Comparison of ENCODE assay signal across 8 cellular contexts in the genomic region with DNA sequence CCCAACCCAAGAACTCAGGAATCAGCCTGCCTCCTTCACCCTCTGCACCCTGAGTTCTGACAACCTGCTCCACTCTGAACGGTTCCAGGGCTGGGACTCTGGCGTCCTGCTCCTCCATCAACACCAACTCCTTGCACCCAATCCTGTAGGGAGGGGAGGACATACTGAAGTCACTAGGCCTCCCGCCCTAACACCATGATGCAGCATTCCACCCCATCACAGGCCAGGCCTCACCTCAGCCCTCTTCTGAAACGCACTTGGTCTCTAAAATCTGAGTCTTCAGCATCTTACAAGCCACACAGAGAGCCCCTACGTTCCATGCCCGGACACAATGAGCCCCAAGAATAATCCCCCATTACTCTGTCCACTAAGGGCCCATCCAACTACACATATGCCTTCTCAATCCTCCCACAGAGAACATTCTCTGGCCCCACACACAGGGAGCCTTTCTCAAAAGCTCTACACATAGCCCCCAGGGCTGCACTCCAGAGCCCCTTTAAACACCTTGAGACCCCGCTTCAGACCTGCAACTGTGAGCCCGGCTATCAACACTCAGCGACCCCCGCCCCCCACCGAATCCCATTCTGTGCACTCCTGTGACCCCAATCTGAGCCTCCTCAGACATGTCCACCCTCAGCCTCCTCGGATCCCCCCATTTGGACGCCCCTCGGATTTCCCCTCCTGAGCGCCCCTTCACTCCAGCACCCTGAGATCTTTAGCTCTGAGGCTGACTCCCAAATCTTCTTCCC. TPM values are rescaled to one million over a fixed set of nuclear protein-coding genes. Genes with fewer than 3 reads are reported as not detected.
DNase-seq lines count a peak whose midpoint lies in the region; ATAC-seq, FAIRE-seq and TF ChIP-seq lines count a peak whose summit lies in the region.

No MANE protein-coding gene starts in this region.

- no peak for TF ChIP-seq EP300 in K562 (IDR thresholded peaks at IDR 0.05; ENCODE audit: low read length)

- in situ Hi-C loops in K562 (cut with MboI) = no loop called here

- H3K4me3 ChIP-seq in heart right ventricle (peak overlapping the region; percentile 34 to 92 (median 74)), K562 (peak overlapping the region; percentile 87), mesenchymal stem cell (ENCODE audit: insufficient read depth in 1 of 2, low read depth in 1 of 2, low read length in 2 of 2) (peak overlapping the region; percentile 75 to 92), vagina (peak overlapping the region; percentile 74 to 76)

- TF ChIP-seq RAD21 in K562 (CRISPR knock-in tag; conservative IDR thresholded peaks at IDR 0.05 in 1 of 2, IDR thresholded peaks at IDR 0.05 in 1 of 2) = no peak

- peaks cover 31% of the 10 kb centered on the region for H3K79me2 ChIP-seq in K562 (ENCODE audit: control insufficient read depth, insufficient read depth, low read length)

- peaks cover 0 to 18% (median 0%) of the 10 kb centered on the region in 9 donors for H3K36me3 ChIP-seq in heart right ventricle
- H3K36me3 ChIP-seq in K562 (ENCODE audit: control insufficient read depth, insufficient read depth, low read length) = peaks cover 14% of the 10 kb centered on the region; the same call in 1 of the 3 replicates
- peaks cover 30 to 31% of the 10 kb centered on the region in 2 experiments for H3K36me3 ChIP-seq in mesenchymal stem cell (ENCODE audit: control insufficient read depth in 1 of 2, insufficient read depth in 2 of 2, low read depth in 1 of 2, low read length in 2 of 2)
- peaks cover 0 to 16% of the 10 kb centered on the region in 2 donors for H3K36me3 ChIP-seq in vagina

- no peaks in the 10 kb centered on the region for H3K27me3 ChIP-seq in heart right ventricle
- no peaks in the 10 kb centered on the region for H3K27me3 ChIP-seq in K562 (ENCODE audit: control insufficient read depth in 2 of 2, insufficient read depth in 2 of 2, low read length in 2 of 2)
- H3K27me3 ChIP-seq in mesenchymal stem cell (ENCODE audit: control insufficient read depth in 1 of 2, insufficient read depth in 1 of 2, low read length in 2 of 2) = no peaks in the 10 kb centered on the region
- H3K27me3 ChIP-seq in vagina = no peaks in the 10 kb centered on the region

- no peak for TF ChIP-seq POLR2A in K562 (conservative IDR thresholded peaks at IDR 0.05)
- no peak for TF ChIP-seq POLR2A in vagina (IDR thresholded peaks at IDR 0.05)

- H2AK5ac ChIP-seq in mesenchymal stem cell (ENCODE audit: low read length, severe bottlenecking) = peak overlapping the region; percentile 53

- TF ChIP-seq CTCF in heart right ventricle (IDR thresholded peaks at IDR 0.05) = no peak
- no peak for TF ChIP-seq CTCF in K562 (IDR thresholded peaks at IDR 0.05 in 2 of 3, conservative IDR thresholded peaks at IDR 0.05 in 1 of 3; ENCODE audit: insufficient read depth in 2 of 3, low read depth in 1 of 3, low read length in 3 of 3)
- TF ChIP-seq CTCF in vagina (IDR thresholded peaks at IDR 0.05) = no peak
- no peak for TF ChIP-seq CTCF in D721Med (IDR thresholded peaks at IDR 0.05; ENCODE audit: insufficient read depth, missing control alignments)

- DNase-seq in heart right ventricle = no peak
- DNase-seq in cardiac septum (ENCODE audit: low spot score) = no peak
- DNase-seq in K562 (ENCODE audit: extremely low read depth in 1 of 4, low spot score in 3 of 4) = peak; percentile 57 to 58 (median 58)
- DNase-seq in mesenchymal stem cell = no peak
- no peak for DNase-seq in vagina (ENCODE audit: extremely low spot score in 2 of 2)
- DNase-seq in DMS79 (lab: John Stamatoyannopoulos, UW) = no peak
- no peak for DNase-seq in D721Med (ENCODE audit: insufficient read length, low spot score)

- intact Hi-C loops in heart right ventricle (cut with DNase I) (loop anchor here in 4 of 10 donors (1.0 to 5.0 kb wide), 4 partner anchors 18 to 41 kb away; a partner anchor contains a TSS), cardiac septum (cut with DNase I) (no loop called here), K562 (cut with micrococcal nuclease) (loop anchor here (1.0 kb wide), 1 partner anchor 38 kb away; no protein-coding TSS in a partner anchor), vagina (cut with DNase I) (no loop called here)

- ATAC-seq in heart right ventricle (peak in 2 of 8 donors; percentile 0 to 15), K562 (peak; percentile 36), GM18517 (IDR thresholded peaks at IDR 0.05; ENCODE audit: unreplicated experiment) (no peak)

- H4K20me1 ChIP-seq in K562 (replicated peaks; ENCODE audit: control insufficient read depth, insufficient read depth, low read length) = no peaks in the 10 kb centered on the region

- H2BK15ac ChIP-seq in mesenchymal stem cell (ENCODE audit: low read depth, poor library complexity, severe bottlenecking) = peak overlapping the region; percentile 48

- no peak overlapping the region for H2BK5ac ChIP-seq in mesenchymal stem cell (ENCODE audit: low read depth, low read length, poor library complexity, severe bottlenecking)

- H3K79me1 ChIP-seq in mesenchymal stem cell (replicated peaks; ENCODE audit: low read length, poor library complexity, severe bottlenecking) = peaks cover 19% of the 10 kb centered on the region

- H3K4me2 ChIP-seq in K562 (ENCODE audit: insufficient read depth, low read length) (peak overlapping the region; percentile 90), mesenchymal stem cell (ENCODE audit: low read length, poor library complexity, severe bottlenecking) (peak overlapping the region; percentile 71)

- H3K23ac ChIP-seq in mesenchymal stem cell (ENCODE audit: low read length in 2 of 2) = no peak overlapping the region

- WGBS in heart right ventricle, 2 donors = 32% methylated on average over 15 of the region's 15 CpGs
- 1% methylated on average over 15 of the region's 15 CpGs for WGBS in K562 (ENCODE audit: insufficient coverage, low coverage, missing lambda C conversion rate)
- 34% methylated on average over 15 of the region's 15 CpGs for WGBS in mesenchymal stem cell

- H2BK12ac ChIP-seq in mesenchymal stem cell (ENCODE audit: low read length in 2 of 2) = peak overlapping the region in 1 of 2 experiments; percentile 59

- H3K9me1 ChIP-seq in K562 (ENCODE audit: control insufficient read depth, insufficient read depth, low read length) = no peaks in the 10 kb centered on the region

- BruUV-seq in K562 (replicated peaks; lab: Mats Ljungman, UMichigan) = TSS peak; percentile 81

- no peak overlapping the region for H4K91ac ChIP-seq in mesenchymal stem cell (ENCODE audit: low read length)

- peak overlapping the region; percentile 43 to 45 for H3K4ac ChIP-seq in mesenchymal stem cell (ENCODE audit: low read depth in 1 of 2, low read length in 2 of 2)

- POLR2A ChIA-PET in K562 (lab: Yijun Ruan, JAX) = interaction anchor here (0.6 to 1.2 kb wide), 10 partner anchors 10 to 231 kb away, joined by 3 to 9 read pairs (median 4); a partner anchor contains a TSS

- H3K4me1 ChIP-seq in heart right ventricle (peaks cover 6 to 30% (median 16%) of the 10 kb centered on the region in 9 donors), K562 (replicated peaks in 1 of 2; ENCODE audit: control insufficient read depth in 2 of 2, insufficient read depth in 2 of 2, low read length in 2 of 2) (peaks cover 11 to 25% of the 10 kb centered on the region in 2 experiments; a peak in 4 of 5 replicates), mesenchymal stem cell (ENCODE audit: control insufficient read depth, insufficient read depth, low read depth, low read length) (peaks cover 23% of the 10 kb centered on the region), vagina (peaks cover 31% of the 10 kb centered on the region)

- CTCF ChIA-PET in K562 (lab: Yijun Ruan, JAX; ENCODE audit: low intra/inter-chr PET ratio) = no interaction called here

- H3K27ac ChIP-seq in heart right ventricle (peak overlapping the region in 9 of 10 donors; percentile 35 to 94 (median 82)), K562 (ENCODE audit: extremely low read depth, low read depth, low read length) (peak overlapping the region; percentile 82), mesenchymal stem cell (ENCODE audit: low read length, poor library complexity, severe bottlenecking) (no peak overlapping the region), vagina (peak overlapping the region; percentile 68)

- peak overlapping the region in 1 of 2 experiments; percentile 74 for H3K18ac ChIP-seq in mesenchymal stem cell (ENCODE audit: low read depth in 1 of 2, low read length in 2 of 2)

- H2AFZ ChIP-seq in K562 (ENCODE audit: low read depth, low read length) (peak overlapping the region; percentile 80), mesenchymal stem cell (ENCODE audit: low read depth, low read length) (peak overlapping the region; percentile 78)

- FAIRE-seq in K562 (lab: Jason Lieb, UNC) (peak; percentile 74), D721Med (lab: Jason Lieb, UNC) (no peak)

- H3K9ac ChIP-seq in K562 (ENCODE audit: insufficient read depth in 1 of 2, low read depth in 2 of 2, low read length in 2 of 2) (peak overlapping the region; percentile 88 to 92), mesenchymal stem cell (ENCODE audit: low read length) (peak overlapping the region; percentile 96)

- peak overlapping the region; percentile 12 for H4K8ac ChIP-seq in mesenchymal stem cell (ENCODE audit: low read length)

- peak overlapping the region; percentile 11 for H2BK120ac ChIP-seq in mesenchymal stem cell (ENCODE audit: low read depth, low read length)

- no peaks in the 10 kb centered on the region for H3K9me3 ChIP-seq in heart right ventricle
- H3K9me3 ChIP-seq in K562 (replicated peaks; ENCODE audit: control insufficient read depth, insufficient read depth, low read depth, low read length) = no peaks in the 10 kb centered on the region
- H3K9me3 ChIP-seq in mesenchymal stem cell (ENCODE audit: control insufficient read depth, low read length) = no peaks in the 10 kb centered on the region
- no peaks in the 10 kb centered on the region for H3K9me3 ChIP-seq in vagina

- H3K14ac ChIP-seq in mesenchymal stem cell (ENCODE audit: low read length in 2 of 2) = peak overlapping the region; percentile 45 to 76

RNA-seq across cellular contexts. Expression of a gene that starts 0.6 kb away (rescaled TPM):
- total RNA-seq in heart right ventricle (10 to 100 TPM in 6 of 10 donors, 1 to 10 TPM in 4; 7.9 to 12.4 (median 10.2) TPM), cardiac septum (10.9 TPM), K562 (2014; rRNA removed) (38.2 and 47.3 TPM in 2 replicates), K562 (2014; rRNA removed; fragmentation: Illumina TruSeq; extraction: Trizol) (20.3 and 25.8 TPM in 2 replicates), K562 (2015; rRNA removed; fragmentation: Illumina TruSeq; extraction: Trizol) (17.7 and 22.7 TPM in 2 replicates), K562 (2021) (34.5 and 35.0 TPM in 2 replicates), vagina (21.9 TPM)
- polyA plus RNA-seq in heart right ventricle (10 to 100 TPM; 16.2 to 18.9 TPM), K562 (2011; rRNA removed) (33.5 and 40.4 TPM in 2 replicates), K562 (2014; fragmentation: Illumina TruSeq; extraction: Trizol) (38.2 TPM in 2 replicates), K562 (2014; fragmentation: Nextera tagmentation; extraction: Ambion mirVana) (1 to 10 TPM in 1 of 2 experiments, under 1 TPM in 1; 0.67 to 2.3 TPM), K562 (2014; rRNA removed) (55.9 and 62.0 TPM in 2 replicates)
- total RNA-seq in K562 (2011; cell fraction: chromatin; rRNA removed; ENCODE audit: low replicate concordance) = 56.4 and 79.7 TPM in 2 replicates
- total RNA-seq in K562 (2011; cell fraction: nucleolus; rRNA removed) = 41.4 and 49.3 TPM in 2 replicates
- total RNA-seq in K562 (2011; cell fraction: nucleoplasm; rRNA removed) = 60.1 and 64.5 TPM in 2 replicates
- 28.8 and 69.6 TPM in 2 replicates for polyA plus RNA-seq in K562 (2011; cell fraction: cytosol; rRNA removed)
- polyA plus RNA-seq in K562 (2011; cell fraction: nucleus; rRNA removed) = 121 and 132 TPM in 2 replicates
- 37.1 and 40.2 TPM in 2 replicates for polyA plus RNA-seq in K562 (2012)
- 10.9 and 11.2 TPM in 2 replicates for polyA minus RNA-seq in K562 (2011; rRNA and poly(A)+ RNA removed)
- 3.1 and 9.9 TPM in 2 replicates for polyA minus RNA-seq in K562 (2011; cell fraction: cytosol; rRNA and poly(A)+ RNA removed)
- polyA minus RNA-seq in K562 (2011; cell fraction: nucleus; rRNA and poly(A)+ RNA removed) = 14.5 and 18.5 TPM in 2 replicates
- 26.7 TPM for polyA plus RNA-seq in mesenchymal stem cell (2013, experiment 1 of 2)
- polyA plus RNA-seq in mesenchymal stem cell (2013, experiment 2 of 2) = 24.3 TPM

RNA-seq across cellular contexts. Expression of a gene that starts 4.8 kb away (rescaled TPM):
- total RNA-seq in heart right ventricle (under 1 TPM in 3 of 10 donors, not detected in 7; 0.26 to 0.62 (median 0.42) TPM), cardiac septum (0.13 TPM), K562 (2014; rRNA removed) (0.23 and 0.24 TPM in 2 replicates), K562 (2014; rRNA removed; fragmentation: Illumina TruSeq; extraction: Trizol) (0.22 TPM in 1 of 2 replicates, not detected in the other), K562 (2015; rRNA removed; fragmentation: Illumina TruSeq; extraction: Trizol) (0.26 and 0.29 TPM in 2 replicates), K562 (2021) (0.53 and 0.72 TPM in 2 replicates), vagina (2.0 TPM)
- polyA plus RNA-seq in heart right ventricle (under 1 TPM; 0.29 to 0.37 TPM), K562 (2011; rRNA removed) (0.65 and 0.87 TPM in 2 replicates), K562 (2014; fragmentation: Illumina TruSeq; extraction: Trizol) (0.28 and 0.37 TPM in 2 replicates), K562 (2014; fragmentation: Nextera tagmentation; extraction: Ambion mirVana) (under 1 TPM; 0.03 to 0.21 TPM), K562 (2014; rRNA removed) (0.48 and 1.1 TPM in 2 replicates)
- 4.4 and 8.6 TPM in 2 replicates for total RNA-seq in K562 (2011; cell fraction: chromatin; rRNA removed; ENCODE audit: low replicate concordance)
- 4.0 and 4.7 TPM in 2 replicates for total RNA-seq in K562 (2011; cell fraction: nucleolus; rRNA removed)
- total RNA-seq in K562 (2011; cell fraction: nucleoplasm; rRNA removed) = 4.6 and 5.8 TPM in 2 replicates
- 0.28 and 0.64 TPM in 2 replicates for polyA plus RNA-seq in K562 (2011; cell fraction: cytosol; rRNA removed)
- polyA plus RNA-seq in K562 (2011; cell fraction: nucleus; rRNA removed) = 6.0 and 6.5 TPM in 2 replicates
- 0.53 and 2.1 TPM in 2 replicates for polyA plus RNA-seq in K562 (2012)
- 0.07 TPM in 1 of 2 replicates, not detected in the other for polyA minus RNA-seq in K562 (2011; rRNA and poly(A)+ RNA removed)
- polyA minus RNA-seq in K562 (2011; cell fraction: cytosol; rRNA and poly(A)+ RNA removed) = not detected in 2 replicates
- polyA minus RNA-seq in K562 (2011; cell fraction: nucleus; rRNA and poly(A)+ RNA removed) = 0.54 and 0.67 TPM in 2 replicates
- polyA plus RNA-seq in mesenchymal stem cell (2013, experiment 1 of 2) = 0.21 TPM
- polyA plus RNA-seq in mesenchymal stem cell (2013, experiment 2 of 2) = 0.07 TPM

RNA-seq across cellular contexts. Expression of a gene that starts 18.5 kb away (rescaled TPM):
- total RNA-seq in heart right ventricle (10 to 100 TPM in 5 of 10 donors, 1 to 10 TPM in 5; 7.3 to 13.4 (median 10.2) TPM), cardiac septum (11.0 TPM), K562 (2014; rRNA removed) (48.4 and 62.7 TPM in 2 replicates), K562 (2014; rRNA removed; fragmentation: Illumina TruSeq; extraction: Trizol) (14.8 and 15.3 TPM in 2 replicates), K562 (2015; rRNA removed; fragmentation: Illumina TruSeq; extraction: Trizol) (23.5 and 24.7 TPM in 2 replicates), K562 (2021) (32.3 and 37.3 TPM in 2 replicates), vagina (46.9 TPM)
- polyA plus RNA-seq in heart right ventricle (10 to 100 TPM in 1 of 2 donors, 1 to 10 TPM in 1; 7.7 to 26.6 TPM), K562 (2011; rRNA removed) (18.8 and 19.4 TPM in 2 replicates), K562 (2014; fragmentation: Illumina TruSeq; extraction: Trizol) (13.7 and 24.9 TPM in 2 replicates), K562 (2014; fragmentation: Nextera tagmentation; extraction: Ambion mirVana) (1 to 10 TPM in 1 of 2 experiments, under 1 TPM in 1; 0.42 to 1.1 TPM), K562 (2014; rRNA removed) (55.7 and 56.6 TPM in 2 replicates)
- total RNA-seq in K562 (2011; cell fraction: chromatin; rRNA removed; ENCODE audit: low replicate concordance) = 6.0 and 23.0 TPM in 2 replicates
- 33.8 and 36.0 TPM in 2 replicates for total RNA-seq in K562 (2011; cell fraction: nucleolus; rRNA removed)
- 21.1 and 21.8 TPM in 2 replicates for total RNA-seq in K562 (2011; cell fraction: nucleoplasm; rRNA removed)
- 34.5 and 61.0 TPM in 2 replicates for polyA plus RNA-seq in K562 (2011; cell fraction: cytosol; rRNA removed)
- polyA plus RNA-seq in K562 (2011; cell fraction: nucleus; rRNA removed) = 16.5 and 24.0 TPM in 2 replicates
- polyA plus RNA-seq in K562 (2012) = 23.1 and 26.8 TPM in 2 replicates
- polyA minus RNA-seq in K562 (2011; rRNA and poly(A)+ RNA removed) = 3.9 and 4.7 TPM in 2 replicates
- polyA minus RNA-seq in K562 (2011; cell fraction: cytosol; rRNA and poly(A)+ RNA removed) = 8.4 and 11.7 TPM in 2 replicates
- polyA minus RNA-seq in K562 (2011; cell fraction: nucleus; rRNA and poly(A)+ RNA removed) = 9.4 and 13.3 TPM in 2 replicates
- polyA plus RNA-seq in mesenchymal stem cell (2013, experiment 1 of 2) = 13.3 TPM
- polyA plus RNA-seq in mesenchymal stem cell (2013, experiment 2 of 2) = 13.1 TPM

RNA-seq across cellular contexts. Expression of a gene that starts 19.2 kb away (rescaled TPM):
- 1 to 10 TPM; 1.2 to 7.5 (median 4.7) TPM for total RNA-seq in heart right ventricle
- 1 to 10 TPM; 2.2 to 2.6 TPM for polyA plus RNA-seq in heart right ventricle
- 7.1 TPM for total RNA-seq in cardiac septum
- total RNA-seq in K562 (2011; cell fraction: chromatin; rRNA removed; ENCODE audit: low replicate concordance) = 0.26 and 0.51 TPM in 2 replicates
- total RNA-seq in K562 (2011; cell fraction: nucleolus; rRNA removed) = 1.0 and 1.4 TPM in 2 replicates
- total RNA-seq in K562 (2011; cell fraction: nucleoplasm; rRNA removed) = 0.23 and 0.73 TPM in 2 replicates
- 0.16 and 0.50 TPM in 2 replicates for total RNA-seq in K562 (2014; rRNA removed)
- total RNA-seq in K562 (2014; rRNA removed; fragmentation: Illumina TruSeq; extraction: Trizol) = not detected in 2 replicates
- 0.14 TPM in 1 of 2 replicates, not detected in the other for total RNA-seq in K562 (2015; rRNA removed; fragmentation: Illumina TruSeq; extraction: Trizol)
- total RNA-seq in K562 (2021) = 0.16 and 0.18 TPM in 2 replicates
- polyA plus RNA-seq in K562 (2011; rRNA removed) = 0.08 and 0.14 TPM in 2 replicates
- 0.03 and 0.07 TPM in 2 replicates for polyA plus RNA-seq in K562 (2011; cell fraction: cytosol; rRNA removed)
- polyA plus RNA-seq in K562 (2011; cell fraction: nucleus; rRNA removed) = 0.30 and 0.83 TPM in 2 replicates
- 0.79 and 1.8 TPM in 2 replicates for polyA plus RNA-seq in K562 (2012)
- 0.11 and 0.16 TPM in 2 replicates for polyA plus RNA-seq in K562 (2014; fragmentation: Illumina TruSeq; extraction: Trizol)
- under 1 TPM; 0.01 to 0.43 TPM for polyA plus RNA-seq in K562 (2014; fragmentation: Nextera tagmentation; extraction: Ambion mirVana)
- 0.13 TPM in 1 of 2 replicates, not detected in the other for polyA plus RNA-seq in K562 (2014; rRNA removed)
- polyA minus RNA-seq in K562 (2011; rRNA and poly(A)+ RNA removed) = not detected in 2 replicates
- polyA minus RNA-seq in K562 (2011; cell fraction: cytosol; rRNA and poly(A)+ RNA removed) = not detected in 2 replicates
- polyA minus RNA-seq in K562 (2011; cell fraction: nucleus; rRNA and poly(A)+ RNA removed) = 0.13 and 0.33 TPM in 2 replicates
- polyA plus RNA-seq in mesenchymal stem cell (2013, experiment 1 of 2) = 66.5 TPM
- 62.3 TPM for polyA plus RNA-seq in mesenchymal stem cell (2013, experiment 2 of 2)
- 31.9 TPM for total RNA-seq in vagina

RNA-seq across cellular contexts. Expression of a gene that starts 40.6 kb away (rescaled TPM):
- 1 to 10 TPM; 2.7 to 7.7 (median 3.5) TPM for total RNA-seq in heart right ventricle
- 1 to 10 TPM; 5.3 to 6.2 TPM for polyA plus RNA-seq in heart right ventricle
- 3.9 TPM for total RNA-seq in cardiac septum
- total RNA-seq in K562 (2011; cell fraction: chromatin; rRNA removed; ENCODE audit: low replicate concordance) = 0.40 and 1.6 TPM in 2 replicates
- total RNA-seq in K562 (2011; cell fraction: nucleolus; rRNA removed) = 1.8 and 2.2 TPM in 2 replicates
- total RNA-seq in K562 (2011; cell fraction: nucleoplasm; rRNA removed) = 1.9 and 2.7 TPM in 2 replicates
- total RNA-seq in K562 (2014; rRNA removed) = 1.9 and 2.0 TPM in 2 replicates
- total RNA-seq in K562 (2014; rRNA removed; fragmentation: Illumina TruSeq; extraction: Trizol) = 0.10 and 0.36 TPM in 2 replicates
- total RNA-seq in K562 (2015; rRNA removed; fragmentation: Illumina TruSeq; extraction: Trizol) = 0.94 and 1.6 TPM in 2 replicates
- 1.3 and 1.6 TPM in 2 replicates for total RNA-seq in K562 (2021)
- polyA plus RNA-seq in K562 (2011; rRNA removed) = 0.68 and 1.0 TPM in 2 replicates
- 1.1 and 2.9 TPM in 2 replicates for polyA plus RNA-seq in K562 (2011; cell fraction: cytosol; rRNA removed)
- 0.91 and 1.4 TPM in 2 replicates for polyA plus RNA-seq in K562 (2011; cell fraction: nucleus; rRNA removed)
- polyA plus RNA-seq in K562 (2012) = 2.5 and 4.6 TPM in 2 replicates
- 0.82 and 1.1 TPM in 2 replicates for polyA plus RNA-seq in K562 (2014; fragmentation: Illumina TruSeq; extraction: Trizol)
- under 1 TPM; 0.11 to 0.14 TPM for polyA plus RNA-seq in K562 (2014; fragmentation: Nextera tagmentation; extraction: Ambion mirVana)
- polyA plus RNA-seq in K562 (2014; rRNA removed) = 1.8 and 1.9 TPM in 2 replicates
- polyA minus RNA-seq in K562 (2011; rRNA and poly(A)+ RNA removed) = 0.42 and 0.70 TPM in 2 replicates
- polyA minus RNA-seq in K562 (2011; cell fraction: cytosol; rRNA and poly(A)+ RNA removed) = 0.76 TPM in 1 of 2 replicates, not detected in the other
- 0.54 and 0.67 TPM in 2 replicates for polyA minus RNA-seq in K562 (2011; cell fraction: nucleus; rRNA and poly(A)+ RNA removed)
- polyA plus RNA-seq in mesenchymal stem cell (2013, experiment 1 of 2) = 8.0 TPM
- polyA plus RNA-seq in mesenchymal stem cell (2013, experiment 2 of 2) = 7.4 TPM
- total RNA-seq in vagina = 12.0 TPM

Comparison
In these comparisons a context has a peak if more than half of its experiments do, and no peak if none do; other contexts are left out.
1. DNase-seq: peak in K562 (4 of 4); none in heart right ventricle (0 of 2), cardiac septum (single experiment), mesenchymal stem cell (single experiment), vagina (0 of 2), DMS79 (single experiment) and D721Med (single experiment).
2. Peak in every context shown above with its lines, with median percentiles within 50 percentile points of each other: H3K4me3 ChIP-seq.